In genomic region chr4:6207602-6208001, GRCh38 we compare ENCODE assay signal across 1 cellular context.
TF ChIP-seq lines count a peak whose summit lies in the region.

No MANE protein-coding gene starts in this region.

TF ChIP-seq in GM23338, 12 proteins besides CTCF, POLR2A, EP300 and RAD21 (continued from another document):
- TF ChIP-seq ETS1 (IDR thresholded peaks at IDR 0.05) (no peak), JUNB (IDR thresholded peaks at IDR 0.05; ENCODE audit: unreplicated experiment) (no peak), POLR2AphosphoS5 (IDR thresholded peaks at IDR 0.05; ENCODE audit: low read depth) (no peak)
TF ChIP-seq in GM23338: peak in this region for 0.
